Comparison of ENCODE assay signal across 1 cellular context in genomic region chr11:71453021-71453910, GRCh38.
A peak's percentile ranks its signal among the peaks of the same experiment; 100 is the strongest.
TF ChIP-seq lines count a peak whose summit lies in the region.

Gene NADSYN1, plus strand, starts transcription at chr11:71453203. Its CDS starts 94 bp downstream, at chr11:71453297.

TF ChIP-seq in H1, 55 proteins besides CTCF, POLR2A, EP300 and RAD21 (continued from another document):
- TF ChIP-seq ASH2L (IDR thresholded peaks at IDR 0.05; ENCODE audit: low read length), result no peak
- no peak for TF ChIP-seq CHD7 (IDR thresholded peaks at IDR 0.05; ENCODE audit: insufficient replicate concordance, low read length)
- TF ChIP-seq SP1 (IDR thresholded peaks at IDR 0.05; ENCODE audit: low read depth, low read length), result 0 out of 2 replicates have a peak, but pooled peaks have one; percentile 3
- no peak for TF ChIP-seq EZH2 (IDR thresholded peaks at IDR 0.05; ENCODE audit: low read depth, low read length, severe bottlenecking)
- TF ChIP-seq SP2 (IDR thresholded peaks at IDR 0.05; ENCODE audit: low read length), result no peak
- no peak for TF ChIP-seq FOSL1 (IDR thresholded peaks at IDR 0.05; ENCODE audit: insufficient read depth, low read depth, low read length)
- peak; percentile 68 for TF ChIP-seq NRF1 (IDR thresholded peaks at IDR 0.05; ENCODE audit: low read depth, low read length)
- no peak for TF ChIP-seq SP4 (IDR thresholded peaks at IDR 0.05; ENCODE audit: low read length)
- TF ChIP-seq ATF2 (IDR thresholded peaks at IDR 0.05; ENCODE audit: low read length), result no peak
- no peak for TF ChIP-seq HDAC2 (IDR thresholded peaks at IDR 0.05; ENCODE audit: borderline replicate concordance in 1 of 2, low read depth in 2 of 2, low read length in 2 of 2)
- TF ChIP-seq SIX5 (IDR thresholded peaks at IDR 0.05; ENCODE audit: low read depth, low read length), result no peak
- TF ChIP-seq KDM4A (IDR thresholded peaks at IDR 0.05; ENCODE audit: low read depth, low read length, severe bottlenecking), result peak; percentile 49
- no peak for TF ChIP-seq CHD2 (IDR thresholded peaks at IDR 0.05; ENCODE audit: low read length)
- TF ChIP-seq SIN3A (conservative IDR thresholded peaks at IDR 0.05 in 1 of 2, IDR thresholded peaks at IDR 0.05 in 1 of 2; ENCODE audit: low read depth in 1 of 2, low read length in 2 of 2), result peak in 1 of 2 experiments; percentile 23; a peak in 1 of 4 replicates
- no peak for TF ChIP-seq JUND (IDR thresholded peaks at IDR 0.05; ENCODE audit: low read length)
